Comparison of ENCODE assay signal across 19 cellular contexts in genomic region chr12:63317880-63318279, GRCh38.
DNase-seq lines count a peak whose midpoint lies in the region; TF ChIP-seq lines count a peak whose summit lies in the region.
"Had no signal": no experiment of that assay in that cellular context is flagged by ENCODE, and none has a peak within 500 bp of the region (broad histone marks: within the 10 kb centered on the region; RNA-seq: fewer than 3 reads in every experiment).

No MANE protein-coding gene starts in this region.

- H3K36me3 ChIP-seq in tibial nerve: no peaks in the 10 kb centered on the region
- H3K36me3 ChIP-seq: BLaER1 treated with 17β-estradiol and CSF1 and Interleukin-3, amounts not matched to agents 10 nM and 100 nM had no signal

- WGBS in tibial nerve, 2 donors: 52 to 57% methylated on average over 5 of the region's 5 CpGs

- no peak for TF ChIP-seq POLR2A in tibial nerve (IDR thresholded peaks at IDR 0.05)

- H3K27me3 ChIP-seq in tibial nerve: no peaks in the 10 kb centered on the region
- H3K27me3 ChIP-seq: BLaER1 treated with 17β-estradiol and CSF1 and Interleukin-3, amounts not matched to agents 10 nM and 100 nM had no signal

- peaks cover 0 to 10% (median 0%) of the 10 kb centered on the region in 4 donors for H3K9me3 ChIP-seq in tibial nerve
- H3K9me3 ChIP-seq: A549, Caco-2 had no signal

- no peak for TF ChIP-seq CTCF in tibial nerve (IDR thresholded peaks at IDR 0.05)

- DNase-seq in EH (ENCODE audit: low read depth) (peak; percentile 7), RPMI7951 (ENCODE audit: low read depth) (peak; percentile 89), astrocyte of the hippocampus (ENCODE audit: low read depth, low spot score) (peak; percentile 37), tibial nerve (ENCODE audit: low spot score in 2 of 2) (no peak), retina (no peak)
- DNase-seq in stimulated activated CD4-positive, alpha-beta T cell treated with anti-CD3 and anti-CD28 coated beads, Interleukin-4, amount 100 ng/mL, for 1 hour: no peak
- DNase-seq: AML-193; Caco-2; Calu3; CD4-positive, alpha-beta T cell; CD8-positive, alpha-beta T cell; DMS79 treated with DMSO at 0.1 percent for 48 hours; EL; GDM1 had no signal

- H3K4me1 ChIP-seq in tibial nerve: no peaks in the 10 kb centered on the region
- H3K4me1 ChIP-seq: A549; BLaER1 treated with 17β-estradiol and CSF1 and Interleukin-3, amounts not matched to agents 10 nM and 100 nM; Caco-2 had no signal

- no peak overlapping the region for H3K27ac ChIP-seq in tibial nerve
- H3K27ac ChIP-seq: 22Rv1; A549; BLaER1 treated with 17β-estradiol and CSF1 and Interleukin-3, amounts not matched to agents 10 nM and 100 nM; C4-2B had no signal

- TF ChIP-seq EP300 in tibial nerve (IDR thresholded peaks at IDR 0.05): no peak

- H3K4me3 ChIP-seq in tibial nerve: no peak overlapping the region
- H3K4me3 ChIP-seq: A549; BLaER1 treated with 17β-estradiol and CSF1 and Interleukin-3, amounts not matched to agents 10 nM and 100 nM; GM12878 had no signal

Comparison
In these comparisons a context has a peak if more than half of its experiments do, and no peak if none do; other contexts are left out.
1. DNase-seq: peak in EH (single experiment), RPMI7951 (single experiment) and astrocyte of the hippocampus (single experiment); none in tibial nerve (0 of 2), retina (single experiment) and stimulated activated CD4-positive, alpha-beta T cell treated with anti-CD3 and anti-CD28 coated beads, Interleukin-4, amount 100 ng/mL, for 1 hour (single experiment).